ENCODE assay signal across 28 cellular contexts in the genomic region with DNA sequence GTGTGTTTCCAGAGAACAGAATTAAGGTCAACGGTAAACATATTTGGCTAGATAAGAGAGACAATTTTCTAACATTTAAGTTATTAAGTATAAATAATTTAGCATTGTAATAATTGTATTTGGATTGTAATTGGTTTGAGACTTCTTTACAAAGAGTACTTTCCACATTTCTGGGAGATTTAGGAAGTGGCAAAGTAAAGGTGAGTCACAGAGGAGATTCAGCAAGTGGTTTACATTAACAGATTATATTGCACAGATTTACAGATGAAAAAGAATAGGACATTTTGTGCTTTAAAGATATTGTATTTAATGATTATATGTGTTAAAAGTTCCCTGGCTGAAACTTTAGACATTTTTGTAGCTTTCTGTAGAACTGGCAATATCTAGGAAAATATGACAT.
"Had no signal": no experiment of that assay in that cellular context is flagged by ENCODE, and none has a peak within 500 bp of the region (broad histone marks: within the 10 kb centered on the region; RNA-seq: fewer than 3 reads in every experiment).

No MANE protein-coding gene starts in this region.

- H3K27ac Mint-ChIP-seq: activated CD4-positive, alpha-beta T cell treated with anti-CD3 and anti-CD28 coated beads, Interleukin-2, amount 10 ng/mL, durations not matched to agents 7 days and 5 days; activated CD8-positive, alpha-beta memory T cell treated with anti-CD3 and anti-CD28 coated beads, Interleukin-2, amount 10 ng/mL, durations not matched to agents 7 days and 5 days; activated CD8-positive, alpha-beta T cell treated with anti-CD3 and anti-CD28 coated beads for 36 hours; activated naive CD4-positive, alpha-beta T cell treated with anti-CD3 and anti-CD28 coated beads, Interleukin-2, amount 50 U/mL, for 72 hours; activated T-helper 1 cell treated with anti-CD3 and anti-CD28 coated beads, Interleukin-12 subunit alpha, Interleukin-12 subunit beta, Interleukin-2, Interleukin-4 antibody, amounts not matched to agents 30 ng/mL and 10 ng/mL and 1 ng/mL, durations not matched to agents 14 hours and 24 hours and 36 hours; memory B cell; nephron progenitor cell; stimulated activated naive CD8-positive, alpha-beta T cell treated with anti-CD3 and anti-CD28 coated beads, Interleukin-15, Interleukin-2, amounts not matched to agents 100 ng/mL and 50 ng/mL, for 24 hours had no signal

- H3K79me2 ChIP-seq: parathyroid adenoma had no signal

- H3K4me3 Mint-ChIP-seq: activated CD4-positive, alpha-beta T cell treated with anti-CD3 and anti-CD28 coated beads, Interleukin-2, amount 10 ng/mL, durations not matched to agents 7 days and 5 days; activated CD8-positive, alpha-beta memory T cell treated with anti-CD3 and anti-CD28 coated beads, Interleukin-2, amount 10 ng/mL, durations not matched to agents 7 days and 5 days; activated CD8-positive, alpha-beta T cell treated with anti-CD3 and anti-CD28 coated beads for 36 hours; activated T-helper 1 cell treated with anti-CD3 and anti-CD28 coated beads, Interleukin-12 subunit alpha, Interleukin-12 subunit beta, Interleukin-2, Interleukin-4 antibody, amounts not matched to agents 30 ng/mL and 10 ng/mL and 1 ng/mL, durations not matched to agents 14 hours and 24 hours and 36 hours; central memory CD8-positive, alpha-beta T cell; memory B cell; nephron progenitor cell; stimulated activated naive CD8-positive, alpha-beta T cell treated with anti-CD3 and anti-CD28 coated beads, Interleukin-15, Interleukin-2, amounts not matched to agents 100 ng/mL and 50 ng/mL, for 24 hours had no signal

- H3K4me3 ChIP-seq: adrenal gland, gastroesophageal sphincter, mucosa of descending colon, tibial artery had no signal

- H3K9me3 ChIP-seq: adrenal gland, gastroesophageal sphincter, mucosa of descending colon, tibial artery had no signal

- H3K36me3 ChIP-seq: adrenal gland, gastroesophageal sphincter, tibial artery had no signal

- H3K4me1 Mint-ChIP-seq: activated CD4-positive, alpha-beta T cell treated with anti-CD3 and anti-CD28 coated beads, Interleukin-2, amount 10 ng/mL, durations not matched to agents 7 days and 5 days; activated CD8-positive, alpha-beta memory T cell treated with anti-CD3 and anti-CD28 coated beads, Interleukin-2, amount 10 ng/mL, durations not matched to agents 7 days and 5 days; central memory CD8-positive, alpha-beta T cell; memory B cell; nephron progenitor cell had no signal

- H2AFZ ChIP-seq: parathyroid adenoma had no signal

- DNase-seq: activated CD4-positive, alpha-beta T cell treated with anti-CD3 and anti-CD28 coated beads, Interleukin-2, amount 10 ng/mL, durations not matched to agents 7 days and 5 days; activated CD4-positive, CD25-positive, alpha-beta regulatory T cell treated with anti-CD3 and anti-CD28 coated beads, Interleukin-2, amount 50 U/mL, for 72 hours; activated CD8-positive, alpha-beta memory T cell treated with anti-CD3 and anti-CD28 coated beads, Interleukin-2, amount 10 ng/mL, durations not matched to agents 7 days and 5 days; activated CD8-positive, alpha-beta T cell treated with anti-CD3 and anti-CD28 coated beads for 36 hours; activated gamma-delta T cell; activated T-cell treated with anti-CD3 and anti-CD28 coated beads for 4 hours; adrenal gland; effector memory CD4-positive, alpha-beta T cell; head of caudate nucleus; hypothalamus; islet precursor cell; left cardiac atrium; mucosa of descending colon; nephron progenitor cell; right cardiac atrium; stimulated activated CD4-positive, alpha-beta T cell treated with anti-CD3 and anti-CD28 coated beads, Interleukin-12 subunit alpha, Interleukin-12 subunit beta, amount 100 ng/mL, for 4 hours; stimulated activated CD4-positive, alpha-beta T cell treated with anti-CD3 and anti-CD28 coated beads, Interleukin-1b, Interleukin-23, amount 100 ng/mL, for 48 hours; substantia nigra; tibial artery had no signal

- H3K36me3 Mint-ChIP-seq: activated CD8-positive, alpha-beta memory T cell treated with anti-CD3 and anti-CD28 coated beads, Interleukin-2, amount 10 ng/mL, durations not matched to agents 7 days and 5 days; memory B cell had no signal

- H3K27me3 ChIP-seq: adrenal gland, gastroesophageal sphincter, tibial artery had no signal

- H3K27me3 Mint-ChIP-seq: activated CD4-positive, alpha-beta T cell treated with anti-CD3 and anti-CD28 coated beads, Interleukin-2, amount 10 ng/mL, durations not matched to agents 7 days and 5 days; activated CD8-positive, alpha-beta memory T cell treated with anti-CD3 and anti-CD28 coated beads, Interleukin-2, amount 10 ng/mL, durations not matched to agents 7 days and 5 days; activated CD8-positive, alpha-beta T cell treated with anti-CD3 and anti-CD28 coated beads for 36 hours; central memory CD8-positive, alpha-beta T cell; memory B cell; stimulated activated naive CD8-positive, alpha-beta T cell treated with anti-CD3 and anti-CD28 coated beads, Interleukin-15, Interleukin-2, amounts not matched to agents 100 ng/mL and 50 ng/mL, for 24 hours had no signal

- ATAC-seq: activated CD8-positive, alpha-beta memory T cell treated with anti-CD3 and anti-CD28 coated beads, Interleukin-2, amount 10 ng/mL, durations not matched to agents 7 days and 5 days; activated CD8-positive, alpha-beta T cell treated with anti-CD3 and anti-CD28 coated beads for 36 hours; activated naive CD4-positive, alpha-beta T cell treated with anti-CD3 and anti-CD28 coated beads, Interleukin-2, amount 50 U/mL, for 72 hours; esophagus mucosa; gastroesophageal sphincter; left cardiac atrium; mucosa of descending colon; right cardiac atrium had no signal

- H3K27ac ChIP-seq: adrenal gland, gastroesophageal sphincter, parathyroid adenoma, tibial artery, VCaP had no signal

- H3K9ac ChIP-seq: parathyroid adenoma had no signal

- H3K4me1 ChIP-seq: adrenal gland, gastroesophageal sphincter, parathyroid adenoma had no signal
